Comparison of ENCODE assay signal across 23 cellular contexts in the genomic region with DNA sequence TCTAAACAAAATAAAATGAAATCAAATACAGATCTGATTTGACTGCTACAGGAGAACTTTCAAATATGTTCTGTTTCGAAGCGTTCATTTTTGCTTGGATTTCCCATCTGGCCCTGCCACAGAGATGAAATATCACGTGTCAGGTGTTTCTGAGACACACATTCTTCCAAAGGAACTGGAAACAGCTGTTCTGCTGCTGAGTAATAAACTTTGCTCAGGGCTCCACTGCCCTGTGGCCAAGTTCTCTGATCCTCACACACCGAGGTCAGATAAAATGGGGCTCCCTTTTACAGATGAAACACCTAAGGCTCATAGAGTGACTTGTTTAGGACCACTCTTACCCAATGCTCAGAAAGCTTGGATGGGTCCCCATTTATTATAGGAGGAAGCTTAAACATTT. TPM values are rescaled to one million over a fixed set of nuclear protein-coding genes. Genes with fewer than 3 reads are reported as not detected.
DNase-seq lines count a peak whose midpoint lies in the region; ATAC-seq, FAIRE-seq and TF ChIP-seq lines count a peak whose summit lies in the region.
"Had no signal": no experiment of that assay in that cellular context is flagged by ENCODE, and none has a peak within 500 bp of the region (broad histone marks: within the 10 kb centered on the region; RNA-seq: fewer than 3 reads in every experiment).

No MANE protein-coding gene starts in this region.

- no peak for DNase-seq in A549 (ENCODE audit: low read depth in 1 of 2, low spot score in 1 of 2)
- peak; percentile 28 for DNase-seq in HCEC 1CT
- no peak for DNase-seq in left colon
- no peak for DNase-seq in occipital lobe (lab: John Stamatoyannopoulos, UW)
- DNase-seq in hippocampal formation (lab: John Stamatoyannopoulos, UW) = no peak
- no peak for DNase-seq in activated CD4-positive, CD25-positive, alpha-beta regulatory T cell (lab: John Stamatoyannopoulos, UW)
- DNase-seq: activated CD4-positive, alpha-beta T cell treated with anti-CD3 and anti-CD28 coated beads for 4 hours; activated CD8-positive, alpha-beta memory T cell treated with anti-CD3 and anti-CD28 coated beads, Interleukin-2, amount 10 ng/mL, durations not matched to agents 7 days and 5 days; activated naive CD8-positive, alpha-beta T cell treated with anti-CD3 and anti-CD28 coated beads, Interleukin-2, amount 10 ng/mL, durations not matched to agents 7 days and 5 days; CD4-positive, alpha-beta memory T cell; dermis blood vessel endothelial cell; left ventricle myocardium superior; NCI-H1436 treated with DMSO at 0.1 percent for 48 hours; NCI-H226; NK-92 treated with Interleukin-12 subunit alpha and Interleukin-12 subunit beta, amount 100 ng/mL, for 24 hours; nucleus accumbens had no signal

- no peak overlapping the region for H3K27ac ChIP-seq in A549
- H3K27ac ChIP-seq in VCaP = peak overlapping the region; percentile 20; the same call in 1 of the 2 replicates
- H3K27ac ChIP-seq: breast epithelium, right atrium auricular region, thoracic aorta had no signal

- H3K4me3 ChIP-seq in A549 = no peak overlapping the region
- H3K4me3 ChIP-seq: breast epithelium, right atrium auricular region, thoracic aorta had no signal

- no peak for TF ChIP-seq CTCF in A549 (IDR thresholded peaks at IDR 0.05)
- no peak for TF ChIP-seq CTCF in VCaP (conservative IDR thresholded peaks at IDR 0.05)

- ATAC-seq in A549 (peak; percentile 37 to 60; a peak in 3 of 6 replicates), left colon (peak; percentile 68), HG03095 (IDR thresholded peaks at IDR 0.05; ENCODE audit: unreplicated experiment) (no peak)
- ATAC-seq: activated CD8-positive, alpha-beta memory T cell treated with anti-CD3 and anti-CD28 coated beads, Interleukin-2, amount 10 ng/mL, durations not matched to agents 7 days and 5 days; activated T-helper 17 cell treated with anti-CD3 and anti-CD28 coated beads, Interleukin-2, amount 50 U/mL, for 72 hours; left ventricle myocardium superior; stimulated activated memory B cell treated with anti-CD40 and anti-IgM and Interleukin-4, amounts not matched to agents 10 μg/mL and 1 μg/mL and 100 μg/mL, for 72 hours had no signal

- no peak for TF ChIP-seq POLR2A in A549 (IDR thresholded peaks at IDR 0.05; ENCODE audit: low read length)

- no peak for TF ChIP-seq EP300 in A549 (IDR thresholded peaks at IDR 0.05)

- CTCF ChIA-PET in A549 (lab: Yijun Ruan, JAX) = interaction anchor here (0.7 to 1.2 kb wide), 2 partner anchors 8 to 53 kb away, joined by 3 read pairs; no protein-coding TSS in a partner anchor

- H3K9me3 ChIP-seq in A549 = peaks cover 13% of the 10 kb centered on the region; the same call in 1 of the 3 replicates
- H3K9me3 ChIP-seq: breast epithelium, right atrium auricular region, thoracic aorta had no signal

- H3K4me2 ChIP-seq in A549 = no peak overlapping the region

- POLR2A ChIA-PET in A549 (lab: Yijun Ruan, JAX) = no interaction called here

- TF ChIP-seq RAD21 in A549 (conservative IDR thresholded peaks at IDR 0.05 in 1 of 2, IDR thresholded peaks at IDR 0.05 in 1 of 2) = no peak

- H3K4me1 ChIP-seq in A549 = no peaks in the 10 kb centered on the region
- H3K4me1 ChIP-seq: breast epithelium, right atrium auricular region had no signal

- FAIRE-seq in A549 (lab: Jason Lieb, UNC) = no peak

- intact Hi-C loops in left colon (cut with DNase I, micrococcal nuclease) = no loop called here

- 3% methylated on average over 4 of the region's 4 CpGs for WGBS in A549 (ENCODE audit: missing lambda C conversion rate)

TF ChIP-seq in A549, 52 proteins besides CTCF, POLR2A, EP300 and RAD21:
- TF ChIP-seq SMC3 (IDR thresholded peaks at IDR 0.05) (no peak), NR3C1 (IDR thresholded peaks at IDR 0.05) (no peak), RARB (CRISPR knock-in tag; IDR thresholded peaks at IDR 0.05) (no peak), FOXS1 (CRISPR knock-in tag; IDR thresholded peaks at IDR 0.05) (no peak), RCOR1 (IDR thresholded peaks at IDR 0.05; ENCODE audit: low read depth, low read length) (no peak), CHD4 (IDR thresholded peaks at IDR 0.05; ENCODE audit: borderline replicate concordance) (no peak), HEYL (CRISPR knock-in tag; IDR thresholded peaks at IDR 0.05) (no peak), MAZ (IDR thresholded peaks at IDR 0.05; ENCODE audit: borderline replicate concordance, low read depth, low read length) (no peak), CEBPB (IDR thresholded peaks at IDR 0.05) (no peak), CBX8 (IDR thresholded peaks at IDR 0.05) (no peak), TFCP2L1 (CRISPR knock-in tag; IDR thresholded peaks at IDR 0.05) (no peak), EHMT2 (IDR thresholded peaks at IDR 0.05; ENCODE audit: low read depth) (no peak), RFX5 (IDR thresholded peaks at IDR 0.05) (no peak), PHF8 (IDR thresholded peaks at IDR 0.05; ENCODE audit: borderline replicate concordance, low read depth) (no peak), HOXA7 (CRISPR knock-in tag; IDR thresholded peaks at IDR 0.05) (no peak)
- TF ChIP-seq, protein P1, sequence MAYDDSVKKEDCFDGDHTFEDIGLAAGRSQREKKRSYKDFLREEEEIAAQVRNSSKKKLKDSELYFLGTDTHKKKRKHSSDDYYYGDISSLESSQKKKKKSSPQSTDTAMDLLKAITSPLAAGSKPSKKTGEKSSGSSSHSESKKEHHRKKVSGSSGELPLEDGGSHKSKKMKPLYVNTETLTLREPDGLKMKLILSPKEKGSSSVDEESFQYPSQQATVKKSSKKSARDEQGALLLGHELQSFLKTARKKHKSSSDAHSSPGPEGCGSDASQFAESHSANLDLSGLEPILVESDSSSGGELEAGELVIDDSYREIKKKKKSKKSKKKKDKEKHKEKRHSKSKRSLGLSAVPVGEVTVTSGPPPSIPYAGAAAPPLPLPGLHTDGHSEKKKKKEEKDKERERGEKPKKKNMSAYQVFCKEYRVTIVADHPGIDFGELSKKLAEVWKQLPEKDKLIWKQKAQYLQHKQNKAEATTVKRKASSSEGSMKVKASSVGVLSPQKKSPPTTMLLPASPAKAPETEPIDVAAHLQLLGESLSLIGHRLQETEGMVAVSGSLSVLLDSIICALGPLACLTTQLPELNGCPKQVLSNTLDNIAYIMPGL (CRISPR knock-in tag; IDR thresholded peaks at IDR 0.05; ENCODE audit: borderline replicate concordance) = no peak
- TF ChIP-seq, protein P2, sequence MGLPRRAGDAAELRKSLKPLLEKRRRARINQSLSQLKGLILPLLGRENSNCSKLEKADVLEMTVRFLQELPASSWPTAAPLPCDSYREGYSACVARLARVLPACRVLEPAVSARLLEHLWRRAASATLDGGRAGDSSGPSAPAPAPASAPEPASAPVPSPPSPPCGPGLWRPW (IDR thresholded peaks at IDR 0.05) = no peak
- TF ChIP-seq, protein P3, sequence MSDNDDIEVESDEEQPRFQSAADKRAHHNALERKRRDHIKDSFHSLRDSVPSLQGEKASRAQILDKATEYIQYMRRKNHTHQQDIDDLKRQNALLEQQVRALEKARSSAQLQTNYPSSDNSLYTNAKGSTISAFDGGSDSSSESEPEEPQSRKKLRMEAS (IDR thresholded peaks at IDR 0.05) = no peak

RNA-seq across cellular contexts. Expression of a gene that starts 42.5 kb away (rescaled TPM):
- 0.01 TPM in 1 of 2 replicates, not detected in the other for polyA plus RNA-seq in A549 (2011; rRNA removed)
- 0.01 TPM in 1 of 2 replicates, not detected in the other for polyA plus RNA-seq in A549 (2012; cell fraction: cytosol; rRNA removed)
- polyA plus RNA-seq in A549 (2012; cell fraction: nucleus; rRNA removed) = 0.02 TPM in 2 replicates
- 0.03 TPM in 1 of 3 replicates, not detected in the others for polyA plus RNA-seq in A549 (2017; fragmentation: RNase III; extraction: RNeasy Plus Mini Kit Qiagen cat#74134 plus additional on column Dnase treatment)
- 0.05 TPM in 1 of 2 replicates, not detected in the other for polyA minus RNA-seq in A549 (2011; rRNA and poly(A)+ RNA removed)
- under 1 TPM in 1 of 2 donors, not detected in 1; 0.06 TPM for total RNA-seq in left colon
- 0.62 TPM for total RNA-seq in occipital lobe
- total RNA-seq: activated CD8-positive, alpha-beta memory T cell treated with anti-CD3 and anti-CD28 coated beads, Interleukin-2, amount 10 ng/mL, durations not matched to agents 7 days and 5 days; activated naive CD8-positive, alpha-beta T cell treated with anti-CD3 and anti-CD28 coated beads, Interleukin-2, amount 10 ng/mL, durations not matched to agents 7 days and 5 days; activated T-helper 17 cell treated with anti-CD3 and anti-CD28 coated beads, Interleukin-2, amount 50 U/mL, for 72 hours; CD4-positive, alpha-beta memory T cell; dermis blood vessel endothelial cell had no signal
- polyA plus RNA-seq: CD4-positive, alpha-beta memory T cell had no signal
